Comparison of ENCODE assay signal across 8 cellular contexts in the genomic region with DNA sequence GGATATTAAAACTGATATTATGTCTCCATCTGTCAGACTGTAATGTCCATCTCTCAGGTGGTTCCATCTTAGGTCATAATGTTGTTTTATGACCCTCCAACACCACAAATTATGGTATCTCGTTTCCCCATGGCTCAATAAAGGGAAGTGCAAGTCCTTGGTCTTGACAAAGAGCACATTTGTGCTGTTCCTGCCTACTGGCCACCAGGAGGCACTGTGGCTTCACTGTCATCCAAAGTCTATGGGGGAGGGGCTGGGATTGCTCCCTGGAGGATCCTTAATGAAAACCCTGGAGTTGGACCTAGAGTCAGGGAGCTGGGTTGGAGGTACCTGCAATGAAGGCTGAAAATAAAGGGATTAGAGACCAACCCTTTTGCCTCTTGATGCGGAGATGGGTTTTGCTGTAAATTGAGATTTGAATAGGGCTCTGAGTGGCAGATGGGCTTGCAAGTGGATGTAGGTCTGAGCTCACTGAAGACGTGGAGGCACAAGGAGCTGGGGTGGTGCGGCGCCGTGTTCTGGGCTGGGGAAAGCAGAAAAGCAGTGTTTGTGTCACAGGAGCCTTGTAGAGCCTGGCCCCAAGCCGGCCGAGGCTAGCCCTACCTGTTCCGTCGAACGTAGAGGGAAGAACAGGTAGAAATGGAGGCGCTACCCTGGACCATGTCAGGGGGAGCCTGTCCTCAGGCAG.
DNase-seq lines count a peak whose midpoint lies in the region; ATAC-seq, FAIRE-seq and TF ChIP-seq lines count a peak whose summit lies in the region.

No MANE protein-coding gene starts in this region.

- no peaks in the 10 kb centered on the region for H3K36me3 Mint-ChIP-seq in activated CD8-positive, alpha-beta T cell treated with anti-CD3 and anti-CD28 coated beads, Interleukin-2, amount 10 ng/mL, durations not matched to agents 7 days and 5 days (ENCODE audit: low read depth)

- no peaks in the 10 kb centered on the region for H3K9me1 ChIP-seq in keratinocyte (ENCODE audit: control insufficient read depth, extremely low read depth, insufficient read depth, low read length)

- no peak overlapping the region for H3K27ac Mint-ChIP-seq in activated CD8-positive, alpha-beta T cell treated with anti-CD3 and anti-CD28 coated beads, Interleukin-2, amount 10 ng/mL, durations not matched to agents 7 days and 5 days

- POLR2A ChIA-PET in AG04450 (lab: Yijun Ruan, JAX) = no interaction called here
- POLR2A ChIA-PET in activated CD8-positive, alpha-beta T cell treated with anti-CD3 and anti-CD28 coated beads, Interleukin-2, amount 10 ng/mL, durations not matched to agents 7 days and 5 days (lab: Charles Lee) = no interaction called here

- DNase-seq in AG04450 (ENCODE audit: low read depth, low spot score) (no peak), GM10266 (ENCODE audit: extremely low spot score) (peak; percentile 33), keratinocyte (ENCODE audit: low read depth, low spot score) (peak; percentile 9), cortex of kidney (lab: John Stamatoyannopoulos, UW) (no peak)
- peak; percentile 51 for DNase-seq in activated CD8-positive, alpha-beta T cell treated with anti-CD3 and anti-CD28 coated beads, Interleukin-2, amount 10 ng/mL, durations not matched to agents 7 days and 5 days

- H3K4me1 Mint-ChIP-seq in activated CD8-positive, alpha-beta T cell treated with anti-CD3 and anti-CD28 coated beads, Interleukin-2, amount 10 ng/mL, durations not matched to agents 7 days and 5 days (ENCODE audit: low read depth) = peaks cover 56% of the 10 kb centered on the region

- H3K4me2 ChIP-seq in keratinocyte (ENCODE audit: control insufficient read depth, extremely low read depth, insufficient read depth, low read depth, low read length) = no peak overlapping the region

- no peak overlapping the region for H3K27ac ChIP-seq in AG04450 (ENCODE audit: low read depth, low read length)
- peak overlapping the region; percentile 60 for H3K27ac ChIP-seq in KOPT-K1 (ENCODE audit: low read depth, low read length, poor library complexity, severe bottlenecking)
- H3K27ac ChIP-seq in keratinocyte (ENCODE audit: control insufficient read depth, insufficient read depth, low read length) = no peak overlapping the region

- H3K9ac ChIP-seq in keratinocyte (ENCODE audit: control insufficient read depth, extremely low read depth, insufficient read depth, low read length) = no peak overlapping the region

- H3K9me3 Mint-ChIP-seq in activated CD8-positive, alpha-beta T cell treated with anti-CD3 and anti-CD28 coated beads, Interleukin-2, amount 10 ng/mL, durations not matched to agents 7 days and 5 days (ENCODE audit: insufficient read depth) = no peaks in the 10 kb centered on the region

- H3K4me3 Mint-ChIP-seq in activated CD8-positive, alpha-beta T cell treated with anti-CD3 and anti-CD28 coated beads, Interleukin-2, amount 10 ng/mL, durations not matched to agents 7 days and 5 days = no peak overlapping the region

- FAIRE-seq in keratinocyte (lab: Jason Lieb, UNC) = no peak

- ATAC-seq in activated CD8-positive, alpha-beta T cell treated with anti-CD3 and anti-CD28 coated beads, Interleukin-2, amount 10 ng/mL, durations not matched to agents 7 days and 5 days = no peak
- ATAC-seq in HG02588 (IDR thresholded peaks at IDR 0.05; ENCODE audit: unreplicated experiment) = no peak
- ATAC-seq in GM21825 (IDR thresholded peaks at IDR 0.05; ENCODE audit: unreplicated experiment) = no peak

- TF ChIP-seq CTCF in AG04450 (IDR thresholded peaks at IDR 0.05; ENCODE audit: low read depth, low read length) = peak; percentile 56
- peak; percentile 61 for TF ChIP-seq CTCF in GM10266 (IDR thresholded peaks at IDR 0.05; ENCODE audit: control insufficient read depth, insufficient read depth, low read depth, missing control alignments)
- TF ChIP-seq CTCF in keratinocyte (optimal IDR thresholded peaks at IDR 0.05 in 1 of 3, IDR thresholded peaks at IDR 0.05 in 1 of 3, conservative IDR thresholded peaks at IDR 0.05 in 1 of 3; ENCODE audit: extremely low read depth in 1 of 3, insufficient read depth in 2 of 3, low read length in 3 of 3) = peak; percentile 80 to 90 (median 86)

- no peak overlapping the region for H2AFZ ChIP-seq in keratinocyte (ENCODE audit: control insufficient read depth, low read length)

- dilution Hi-C loops in keratinocyte (cut with MboI; ENCODE audit: extremely low pct_ligation_motif_present, low sequenced_read_pairs) = no loop called here

- CTCF ChIA-PET in AG04450 (lab: Charles Lee) = interaction anchor here (1.1 to 5.4 kb wide), 3 partner anchors 23 to 46 kb away, joined by 3 to 37 read pairs (median 31); no protein-coding TSS in a partner anchor
- CTCF ChIA-PET in activated CD8-positive, alpha-beta T cell treated with anti-CD3 and anti-CD28 coated beads, Interleukin-2, amount 10 ng/mL, durations not matched to agents 7 days and 5 days (lab: Charles Lee) = interaction anchor here (0.8 to 2.8 kb wide), 12 partner anchors 10 to 54 kb away, joined by 3 to 13 read pairs (median 6); no protein-coding TSS in a partner anchor

- no peaks in the 10 kb centered on the region for H3K27me3 ChIP-seq in AG04450 (ENCODE audit: control insufficient read depth, insufficient read depth, low read length)
- no peaks in the 10 kb centered on the region for H3K27me3 ChIP-seq in keratinocyte (ENCODE audit: control insufficient read depth, extremely low read depth, insufficient read depth, low read length)

- H3K27me3 Mint-ChIP-seq in activated CD8-positive, alpha-beta T cell treated with anti-CD3 and anti-CD28 coated beads, Interleukin-2, amount 10 ng/mL, durations not matched to agents 7 days and 5 days (ENCODE audit: low read depth) = no peaks in the 10 kb centered on the region

- H3K4me3 ChIP-seq in AG04450 (ENCODE audit: low read depth, low read length) (no peak overlapping the region), keratinocyte (ENCODE audit: control insufficient read depth in 2 of 3, extremely low read depth in 1 of 3, insufficient read depth in 2 of 3, low read depth in 1 of 3, low read length in 3 of 3) (no peak overlapping the region)

- H3K36me3 ChIP-seq in KOPT-K1 (ENCODE audit: insufficient read depth, low read length) (no peaks in the 10 kb centered on the region), keratinocyte (ENCODE audit: control insufficient read depth in 2 of 2, extremely low read depth in 1 of 2, insufficient read depth in 2 of 2, low read length in 2 of 2) (no peaks in the 10 kb centered on the region)

- peaks cover 19% of the 10 kb centered on the region for H3K4me1 ChIP-seq in keratinocyte (ENCODE audit: control insufficient read depth, extremely low read depth, insufficient read depth, low read length)

- H3K9me3 ChIP-seq in AG04450 (ENCODE audit: control insufficient read depth, insufficient read depth, low read length) = peaks cover 7% of the 10 kb centered on the region
- H3K9me3 ChIP-seq in KOPT-K1 (ENCODE audit: insufficient read depth, low read length, poor library complexity, severe bottlenecking) = no peaks in the 10 kb centered on the region
- no peaks in the 10 kb centered on the region for H3K9me3 ChIP-seq in keratinocyte (ENCODE audit: control insufficient read depth, low read depth, low read length)

- no peaks in the 10 kb centered on the region for H3K79me2 ChIP-seq in keratinocyte (ENCODE audit: control insufficient read depth, insufficient read depth, low read length)

- H4K20me1 ChIP-seq in keratinocyte (ENCODE audit: control insufficient read depth, extremely low read depth, insufficient read depth, low read length) = no peaks in the 10 kb centered on the region

Comparison
In these comparisons a context has a peak if more than half of its experiments do, and no peak if none do; other contexts are left out.
1. DNase-seq: peak in GM10266 (single experiment), activated CD8-positive, alpha-beta T cell treated with anti-CD3 and anti-CD28 coated beads, Interleukin-2, amount 10 ng/mL, durations not matched to agents 7 days and 5 days (single experiment) and keratinocyte (single experiment); none in AG04450 (single experiment) and cortex of kidney (single experiment).
2. Peak in every context shown above with its lines, with median percentiles within 50 percentile points of each other: CTCF ChIP-seq.